15 cellular contexts compared by ENCODE assay signal in the genomic region with DNA sequence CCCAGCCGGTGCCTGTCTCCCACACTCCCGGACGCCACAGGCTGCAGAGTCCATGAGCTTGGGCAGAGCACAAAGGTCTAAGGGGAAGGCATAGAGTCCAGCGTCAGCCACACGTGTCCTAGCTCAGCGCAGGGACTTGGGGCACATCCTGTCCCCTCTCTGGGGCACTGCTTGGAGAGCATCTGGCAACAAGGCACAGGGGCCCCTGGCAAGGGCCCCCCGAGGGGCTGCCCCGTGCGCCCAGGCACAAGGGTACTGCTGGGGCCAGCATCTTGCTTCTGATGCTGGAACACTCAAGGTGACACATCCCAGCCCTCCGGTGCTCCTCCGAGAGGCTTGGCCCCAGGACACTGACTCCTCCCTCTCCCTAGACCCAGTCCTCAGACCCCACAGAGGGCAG. TPM values are rescaled to one million over a fixed set of nuclear protein-coding genes. Genes with fewer than 3 reads are reported as not detected.
DNase-seq lines count a peak whose midpoint lies in the region; ATAC-seq, FAIRE-seq and TF ChIP-seq lines count a peak whose summit lies in the region.
"Had no signal": no experiment of that assay in that cellular context is flagged by ENCODE, and none has a peak within 500 bp of the region (broad histone marks: within the 10 kb centered on the region; RNA-seq: fewer than 3 reads in every experiment).

No MANE protein-coding gene starts in this region.

- no peaks in the 10 kb centered on the region for H3K9me3 Mint-ChIP-seq in activated CD8-positive, alpha-beta memory T cell treated with anti-CD3 and anti-CD28 coated beads, Interleukin-2, amount 10 ng/mL, durations not matched to agents 7 days and 5 days (ENCODE audit: low read depth)
- H3K9me3 Mint-ChIP-seq in CD8-positive, alpha-beta memory T cell, result no peaks in the 10 kb centered on the region
- no peaks in the 10 kb centered on the region for H3K9me3 Mint-ChIP-seq in activated T-helper 17 cell treated with anti-CD3 and anti-CD28 coated beads, Interleukin-2, amount 50 U/mL, for 72 hours

- CTCF ChIA-PET in activated CD8-positive, alpha-beta memory T cell treated with anti-CD3 and anti-CD28 coated beads, Interleukin-2, amount 10 ng/mL, durations not matched to agents 7 days and 5 days (lab: Charles Lee), result interaction anchor here (1.0 to 2.8 kb wide), 5 partner anchors 12 to 25 kb away, joined by 3 to 16 read pairs (median 8); no protein-coding TSS in a partner anchor
- CTCF ChIA-PET in CD8-positive, alpha-beta memory T cell (lab: Charles Lee), result interaction anchor here (1.0 to 2.0 kb wide), 6 partner anchors 11 to 61 kb away, joined by 3 to 6 read pairs (median 3); partner anchors contain the start of gene BCL11B
- CTCF ChIA-PET in RWPE1 (lab: Yijun Ruan, JAX), result no interaction called here

- H3K36me3 ChIP-seq in CD8-positive, alpha-beta memory T cell (ENCODE audit: insufficient read depth, low read length), result peaks cover 7% of the 10 kb centered on the region
- H3K36me3 ChIP-seq in keratinocyte (ENCODE audit: control insufficient read depth in 2 of 2, extremely low read depth in 1 of 2, insufficient read depth in 2 of 2, low read length in 2 of 2), result peaks cover 0 to 3% of the 10 kb centered on the region in 2 experiments
- H3K36me3 ChIP-seq in stomach, result no peaks in the 10 kb centered on the region
- H3K36me3 ChIP-seq: neutrophil, tibial artery had no signal

- H3K27me3 ChIP-seq in CD8-positive, alpha-beta memory T cell (ENCODE audit: insufficient read depth, low read length, poor library complexity, severe bottlenecking), result no peaks in the 10 kb centered on the region
- H3K27me3 ChIP-seq in keratinocyte (ENCODE audit: control insufficient read depth, extremely low read depth, insufficient read depth, low read length) (no peaks in the 10 kb centered on the region), stomach (peaks cover 0 to 12% (median 0%) of the 10 kb centered on the region in 3 donors)
- H3K27me3 ChIP-seq: neutrophil had no signal

- H3K36me3 Mint-ChIP-seq in activated CD8-positive, alpha-beta memory T cell treated with anti-CD3 and anti-CD28 coated beads, Interleukin-2, amount 10 ng/mL, durations not matched to agents 7 days and 5 days, result peaks cover 35% of the 10 kb centered on the region
- peaks cover 0 to 77% (median 17%) of the 10 kb centered on the region in 3 donors for H3K36me3 Mint-ChIP-seq in CD8-positive, alpha-beta memory T cell
- peaks cover 83% of the 10 kb centered on the region for H3K36me3 Mint-ChIP-seq in activated T-helper 17 cell treated with anti-CD3 and anti-CD28 coated beads, Interleukin-2, amount 50 U/mL, for 72 hours (ENCODE audit: low read depth)

- WGBS in stomach, 5 donors, result 63 to 83% (median 76%) methylated on average over 6 to 11 of the region's 11 CpGs

- peak overlapping the region; percentile 79 for H3K27ac Mint-ChIP-seq in activated CD8-positive, alpha-beta memory T cell treated with anti-CD3 and anti-CD28 coated beads, Interleukin-2, amount 10 ng/mL, durations not matched to agents 7 days and 5 days
- H3K27ac Mint-ChIP-seq in CD8-positive, alpha-beta memory T cell, result peak overlapping the region; percentile 93 to 98 (median 95)
- peak overlapping the region; percentile 86 for H3K27ac Mint-ChIP-seq in activated T-helper 17 cell treated with anti-CD3 and anti-CD28 coated beads, Interleukin-2, amount 50 U/mL, for 72 hours

- TF ChIP-seq POLR2A in stomach (IDR thresholded peaks at IDR 0.05), result no peak

- POLR2A ChIA-PET in CD8-positive, alpha-beta memory T cell (lab: Charles Lee), result interaction anchor here (0.7 to 3.0 kb wide), 2 partner anchors 14 to 16 kb away, joined by 3 to 13 read pairs; no protein-coding TSS in a partner anchor
- POLR2A ChIA-PET in RWPE1 (lab: Yijun Ruan, JAX; ENCODE audit: low non-redundant PET), result no interaction called here

- no peak overlapping the region for H3K9ac ChIP-seq in keratinocyte (ENCODE audit: control insufficient read depth, extremely low read depth, insufficient read depth, low read length)

- no peak overlapping the region for H3K27ac ChIP-seq in CD8-positive, alpha-beta memory T cell (ENCODE audit: low read depth, low read length)
- H3K27ac ChIP-seq in keratinocyte (ENCODE audit: control insufficient read depth, insufficient read depth, low read length) (no peak overlapping the region), RWPE1 (no peak overlapping the region), stomach (no peak overlapping the region)
- H3K27ac ChIP-seq: neutrophil, tibial artery had no signal

- ATAC-seq in activated CD8-positive, alpha-beta memory T cell treated with anti-CD3 and anti-CD28 coated beads, Interleukin-2, amount 10 ng/mL, durations not matched to agents 7 days and 5 days, result peak; percentile 35
- peak; percentile 48 for ATAC-seq in activated T-helper 17 cell treated with anti-CD3 and anti-CD28 coated beads, Interleukin-2, amount 50 U/mL, for 72 hours (replicated peaks)

- H3K9me3 ChIP-seq in CD8-positive, alpha-beta memory T cell (ENCODE audit: low read length), result no peaks in the 10 kb centered on the region
- H3K9me3 ChIP-seq in keratinocyte (ENCODE audit: control insufficient read depth, low read depth, low read length) (no peaks in the 10 kb centered on the region), stomach (no peaks in the 10 kb centered on the region)
- H3K9me3 ChIP-seq: neutrophil, tibial artery had no signal

- no peak for DNase-seq in activated CD8-positive, alpha-beta memory T cell treated with anti-CD3 and anti-CD28 coated beads, Interleukin-2, amount 10 ng/mL, durations not matched to agents 7 days and 5 days
- no peak for DNase-seq in activated CD8-positive, alpha-beta memory T cell treated with anti-CD3 and anti-CD28 coated beads, Interleukin-2, amount 50 U/mL, for 4 hours
- DNase-seq in CD8-positive, alpha-beta memory T cell, result no peak
- DNase-seq in keratinocyte (ENCODE audit: low read depth, low spot score) (no peak), RWPE1 (ENCODE audit: low spot score) (no peak), stomach (no peak), OCI-M1 (lab: John Stamatoyannopoulos, UW) (no peak)
- DNase-seq: HCEC 1CT, NCI-H1417, SIG-M5, tibial artery had no signal

- no peak overlapping the region for H2AFZ ChIP-seq in keratinocyte (ENCODE audit: control insufficient read depth, low read length)

- H3K27me3 Mint-ChIP-seq in activated CD8-positive, alpha-beta memory T cell treated with anti-CD3 and anti-CD28 coated beads, Interleukin-2, amount 10 ng/mL, durations not matched to agents 7 days and 5 days, result no peaks in the 10 kb centered on the region
- peaks cover 0 to 7% of the 10 kb centered on the region in 2 donors for H3K27me3 Mint-ChIP-seq in CD8-positive, alpha-beta memory T cell
- H3K27me3 Mint-ChIP-seq in activated T-helper 17 cell treated with anti-CD3 and anti-CD28 coated beads, Interleukin-2, amount 50 U/mL, for 72 hours, result no peaks in the 10 kb centered on the region

- peaks cover 90% of the 10 kb centered on the region for H3K79me2 ChIP-seq in keratinocyte (ENCODE audit: control insufficient read depth, insufficient read depth, low read length)

- H4K20me1 ChIP-seq in keratinocyte (ENCODE audit: control insufficient read depth, extremely low read depth, insufficient read depth, low read length), result peaks cover 10% of the 10 kb centered on the region

- no peak for TF ChIP-seq EP300 in stomach (IDR thresholded peaks at IDR 0.05)

- dilution Hi-C loops in keratinocyte (cut with MboI; ENCODE audit: extremely low pct_ligation_motif_present, low sequenced_read_pairs), result no loop called here

- FAIRE-seq in keratinocyte (lab: Jason Lieb, UNC), result no peak

- peak overlapping the region; percentile 35 for H3K4me3 ChIP-seq in CD8-positive, alpha-beta memory T cell (ENCODE audit: low read length)
- no peak overlapping the region for H3K4me3 ChIP-seq in keratinocyte (ENCODE audit: control insufficient read depth in 2 of 3, extremely low read depth in 1 of 3, insufficient read depth in 2 of 3, low read depth in 1 of 3, low read length in 3 of 3)
- no peak overlapping the region for H3K4me3 ChIP-seq in stomach
- H3K4me3 ChIP-seq: tibial artery had no signal

- peak overlapping the region; percentile 37 for H3K4me3 Mint-ChIP-seq in activated CD8-positive, alpha-beta memory T cell treated with anti-CD3 and anti-CD28 coated beads, Interleukin-2, amount 10 ng/mL, durations not matched to agents 7 days and 5 days
- peak overlapping the region; percentile 71 to 90 (median 80) for H3K4me3 Mint-ChIP-seq in CD8-positive, alpha-beta memory T cell
- peak overlapping the region; percentile 82 for H3K4me3 Mint-ChIP-seq in activated T-helper 17 cell treated with anti-CD3 and anti-CD28 coated beads, Interleukin-2, amount 50 U/mL, for 72 hours

- no peak for TF ChIP-seq CTCF in keratinocyte (optimal IDR thresholded peaks at IDR 0.05 in 1 of 3, IDR thresholded peaks at IDR 0.05 in 1 of 3, conservative IDR thresholded peaks at IDR 0.05 in 1 of 3; ENCODE audit: extremely low read depth in 1 of 3, insufficient read depth in 2 of 3, low read length in 3 of 3)
- TF ChIP-seq CTCF in RWPE1 (conservative IDR thresholded peaks at IDR 0.05; ENCODE audit: low read depth), result no peak
- no peak for TF ChIP-seq CTCF in stomach (IDR thresholded peaks at IDR 0.05)

- intact Hi-C loops in stomach (cut with DNase I; ENCODE audit: low total_unique reads), result no loop called here

- H3K4me1 ChIP-seq in CD8-positive, alpha-beta memory T cell (ENCODE audit: insufficient read depth, low read length), result peaks cover 96% of the 10 kb centered on the region
- H3K4me1 ChIP-seq in keratinocyte (ENCODE audit: control insufficient read depth, extremely low read depth, insufficient read depth, low read length), result peaks cover 75% of the 10 kb centered on the region
- H3K4me1 ChIP-seq in stomach, result peaks cover 0 to 17% (median 8%) of the 10 kb centered on the region in 4 donors

- peak overlapping the region; percentile 46 for H3K4me2 ChIP-seq in keratinocyte (ENCODE audit: control insufficient read depth, extremely low read depth, insufficient read depth, low read depth, low read length)

- H3K9me1 ChIP-seq in keratinocyte (ENCODE audit: control insufficient read depth, extremely low read depth, insufficient read depth, low read length), result peaks cover 6% of the 10 kb centered on the region

- peaks cover 92% of the 10 kb centered on the region for H3K4me1 Mint-ChIP-seq in activated CD8-positive, alpha-beta memory T cell treated with anti-CD3 and anti-CD28 coated beads, Interleukin-2, amount 10 ng/mL, durations not matched to agents 7 days and 5 days
- H3K4me1 Mint-ChIP-seq in CD8-positive, alpha-beta memory T cell, result peaks cover 96 to 100% (median 99%) of the 10 kb centered on the region in 3 donors
- H3K4me1 Mint-ChIP-seq in activated T-helper 17 cell treated with anti-CD3 and anti-CD28 coated beads, Interleukin-2, amount 50 U/mL, for 72 hours, result peaks cover 80% of the 10 kb centered on the region

RNA-seq across cellular contexts. Expression of gene BCL11B, which starts 58.4 kb away (rescaled TPM):
- 10 to 100 TPM; 53.0 to 66.2 TPM for total RNA-seq in activated CD8-positive, alpha-beta memory T cell treated with anti-CD3 and anti-CD28 coated beads, Interleukin-2, amount 10 ng/mL, durations not matched to agents 7 days and 5 days
- total RNA-seq in CD8-positive, alpha-beta memory T cell, result 10 to 100 TPM; 42.0 to 42.5 TPM
- 9.7 TPM for polyA plus RNA-seq in CD8-positive, alpha-beta memory T cell
- total RNA-seq in activated T-helper 17 cell treated with anti-CD3 and anti-CD28 coated beads, Interleukin-2, amount 50 U/mL, for 72 hours, result 10 to 100 TPM; 51.4 to 52.9 TPM
- polyA plus RNA-seq in keratinocyte (3.6 to 6.4 TPM (median 5.2 TPM) in 3 replicates), stomach (under 1 TPM; 0.15 to 0.90 (median 0.19) TPM)
- 2.3 TPM for polyA plus RNA-seq in keratinocyte (2011; ENCODE audit: low read depth)
- 2.6 and 3.0 TPM in 2 replicates for polyA plus RNA-seq in keratinocyte (2011; cell fraction: cytosol; rRNA removed)
- 10.9 and 11.1 TPM in 2 replicates for polyA plus RNA-seq in keratinocyte (2011; cell fraction: nucleus; rRNA removed)
- polyA plus RNA-seq in keratinocyte (2012; ENCODE audit: low replicate concordance), result 3.9 and 7.8 TPM in 2 replicates
- polyA minus RNA-seq in keratinocyte, result 6.5 to 9.3 TPM (median 8.7 TPM) in 3 replicates
- polyA minus RNA-seq in keratinocyte (2011; cell fraction: cytosol; rRNA and poly(A)+ RNA removed), result 9.4 TPM
- polyA minus RNA-seq in keratinocyte (2011; cell fraction: nucleus; rRNA and poly(A)+ RNA removed), result 17.1 and 20.4 TPM in 2 replicates
- total RNA-seq in stomach, result 1 to 10 TPM in 4 of 5 donors, not detected in 1; 1.3 to 9.6 (median 2.0) TPM
- total RNA-seq: OCI-LY7 had no signal
- polyA plus RNA-seq: AG04450 had no signal

Comparison
In these comparisons a context has a peak if more than half of its experiments do, and no peak if none do; other contexts are left out.
1. RNA of gene BCL11B, which starts 58.4 kb away (total RNA-seq): 53.0 to 66.2 TPM in activated CD8-positive, alpha-beta memory T cell treated with anti-CD3 and anti-CD28 coated beads, Interleukin-2, amount 10 ng/mL, durations not matched to agents 7 days and 5 days, 51.4 to 52.9 TPM in activated T-helper 17 cell treated with anti-CD3 and anti-CD28 coated beads, Interleukin-2, amount 50 U/mL, for 72 hours and 42.0 to 42.5 TPM in CD8-positive, alpha-beta memory T cell; 1.3 to 9.6 TPM in stomach; every median in the first group is over 4 times any median in the second.
2. Peak in every context shown above with its lines, with median percentiles within 50 percentile points of each other: H3K27ac Mint-ChIP-seq and H3K4me3 Mint-ChIP-seq.